Comparison of ENCODE assay signal across 12 cellular contexts in the genomic region with DNA sequence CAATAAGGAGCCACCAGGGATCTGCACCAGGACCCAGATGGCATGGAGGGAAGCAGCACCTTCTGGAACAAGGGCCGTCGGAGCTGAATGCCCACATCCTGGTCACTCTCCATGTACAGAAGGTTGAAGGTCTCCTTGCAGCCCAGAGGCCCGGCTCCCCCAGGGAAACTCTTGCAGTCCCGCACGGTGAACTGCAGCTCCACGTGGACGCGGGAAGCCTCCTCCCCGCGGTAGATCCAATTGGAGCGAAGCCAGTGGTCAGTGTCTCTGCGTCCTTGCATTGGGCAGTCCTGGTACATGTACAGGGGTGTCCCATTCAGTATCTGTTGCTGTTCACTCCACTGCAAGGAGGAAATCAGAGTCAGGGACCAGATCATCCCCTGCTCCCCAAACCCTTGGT. TPM values are rescaled to one million over a fixed set of nuclear protein-coding genes. Genes with fewer than 3 reads are reported as not detected.
DNase-seq lines count a peak whose midpoint lies in the region; ATAC-seq and TF ChIP-seq lines count a peak whose summit lies in the region.
"Had no signal": no experiment of that assay in that cellular context is flagged by ENCODE, and none has a peak within 500 bp of the region (broad histone marks: within the 10 kb centered on the region; RNA-seq: fewer than 3 reads in every experiment).

No MANE protein-coding gene starts in this region.

- no peak overlapping the region for H4K8ac ChIP-seq in trophoblast cell (ENCODE audit: low read depth, low read length)

- H3K14ac ChIP-seq in trophoblast cell (ENCODE audit: low read length) = no peak overlapping the region

- no peak for TF ChIP-seq POLR2A in Peyer's patch (IDR thresholded peaks at IDR 0.05)

- peaks cover 70% of the 10 kb centered on the region for H3K36me3 Mint-ChIP-seq in endodermal cell (ENCODE audit: low read depth)

- peaks cover 0 to 30% (median 0%) of the 10 kb centered on the region in 3 donors for H3K36me3 ChIP-seq in Peyer's patch
- peaks cover 47 to 55% of the 10 kb centered on the region in 2 experiments for H3K36me3 ChIP-seq in trophoblast cell (ENCODE audit: control insufficient read depth in 1 of 2, insufficient read depth in 2 of 2, low read length in 2 of 2)
- peaks cover 8% of the 10 kb centered on the region for H3K36me3 ChIP-seq in endodermal cell (ENCODE audit: control insufficient read depth, insufficient read depth, low read length)
- H3K36me3 ChIP-seq: BE2C had no signal

- H3K79me2 ChIP-seq in trophoblast cell (ENCODE audit: control insufficient read depth, insufficient read depth, low read length, poor library complexity) = no peaks in the 10 kb centered on the region

- no peak overlapping the region for H4K91ac ChIP-seq in trophoblast cell (ENCODE audit: low read depth, low read length)

- H2AK5ac ChIP-seq in trophoblast cell (ENCODE audit: low read length) = no peak overlapping the region

- H3K4me1 Mint-ChIP-seq in endodermal cell = peaks cover 15% of the 10 kb centered on the region

- H2AFZ ChIP-seq in trophoblast cell (ENCODE audit: insufficient read depth, low read length, poor library complexity) = no peak overlapping the region

- H2BK5ac ChIP-seq in trophoblast cell (ENCODE audit: low read depth, low read length, poor library complexity) = no peak overlapping the region

- H3K27ac ChIP-seq in Peyer's patch = no peak overlapping the region
- H3K27ac ChIP-seq in trophoblast cell (ENCODE audit: low read depth, low read length) = no peak overlapping the region
- no peak overlapping the region for H3K27ac ChIP-seq in endodermal cell (ENCODE audit: low read depth, low read length)
- H3K27ac ChIP-seq: A549, C4-2B had no signal

- DNase-seq in left ventricle myocardium superior (peak; percentile 23), left cardiac atrium (no peak), Peyer's patch (peak in 2 of 3 donors; percentile 35 to 43), trophoblast cell (no peak), SW480 (ENCODE audit: low spot score) (no peak), endodermal cell (no peak)
- DNase-seq: BE2C, DMS53, GF-D8 had no signal

- H4K12ac ChIP-seq in trophoblast cell (ENCODE audit: low read depth, low read length) = no peak overlapping the region

- H3K9ac ChIP-seq in trophoblast cell (ENCODE audit: low read length) (no peak overlapping the region), endodermal cell (ENCODE audit: extremely low read depth, low read length, poor library complexity, severe bottlenecking) (no peak overlapping the region)

- intact Hi-C loops in left ventricle myocardium superior (cut with micrococcal nuclease) (no loop called here), left cardiac atrium (cut with DNase I) (no loop called here)

- H3K4me2 ChIP-seq in trophoblast cell (ENCODE audit: low read length) = no peak overlapping the region
- H3K4me2 ChIP-seq: A549 had no signal

- no CpG with 5 or more reads among the region's 12 CpGs for WGBS in trophoblast cell (ENCODE audit: extremely low coverage, insufficient coverage, insufficient read length)
- 95 to 97% methylated on average over 9 to 12 of the region's 12 CpGs for WGBS in endodermal cell (ENCODE audit: insufficient coverage in 1 of 2, insufficient read length in 1 of 2), 2 experiments

- H3K4ac ChIP-seq in trophoblast cell (ENCODE audit: low read depth, low read length) = no peak overlapping the region

- no peaks in the 10 kb centered on the region for H3K9me3 Mint-ChIP-seq in endodermal cell

- H3K27me3 ChIP-seq in Peyer's patch = no peaks in the 10 kb centered on the region
- H3K27me3 ChIP-seq in trophoblast cell (ENCODE audit: insufficient read depth, low read length) = no peaks in the 10 kb centered on the region
- no peaks in the 10 kb centered on the region for H3K27me3 ChIP-seq in endodermal cell (ENCODE audit: control insufficient read depth, insufficient read depth, low read length, poor library complexity, severe bottlenecking)

- H3K4me1 ChIP-seq in Peyer's patch = peaks cover 0 to 19% (median 0%) of the 10 kb centered on the region in 4 donors
- peaks cover 4 to 6% of the 10 kb centered on the region in 2 experiments for H3K4me1 ChIP-seq in trophoblast cell (ENCODE audit: control insufficient read depth in 1 of 2, insufficient read depth in 2 of 2, low read length in 2 of 2)
- H3K4me1 ChIP-seq in endodermal cell (ENCODE audit: control insufficient read depth, insufficient read depth, low read length) = peaks cover 9% of the 10 kb centered on the region
- H3K4me1 ChIP-seq: A549, BE2C had no signal

- peak overlapping the region; percentile 36 for H3K18ac ChIP-seq in trophoblast cell (ENCODE audit: low read length)

- no peak overlapping the region for H3K4me3 Mint-ChIP-seq in endodermal cell

- no peaks in the 10 kb centered on the region for H3K9me3 ChIP-seq in Peyer's patch
- H3K9me3 ChIP-seq in trophoblast cell (ENCODE audit: insufficient read depth, low read depth, low read length) = no peaks in the 10 kb centered on the region
- no peaks in the 10 kb centered on the region for H3K9me3 ChIP-seq in endodermal cell (ENCODE audit: control insufficient read depth, low read length)
- H3K9me3 ChIP-seq: A549, BE2C had no signal

- no peaks in the 10 kb centered on the region for H3K27me3 Mint-ChIP-seq in endodermal cell (ENCODE audit: insufficient read depth)

- ATAC-seq in left ventricle myocardium superior = no peak
- ATAC-seq in left cardiac atrium = no peak
- ATAC-seq: A549 had no signal

- no peak overlapping the region for H3K23ac ChIP-seq in trophoblast cell (ENCODE audit: low read length)

- no peak overlapping the region for H3K27ac Mint-ChIP-seq in endodermal cell

- no peak overlapping the region for H2BK120ac ChIP-seq in trophoblast cell (ENCODE audit: insufficient read depth, low read length, poor library complexity)

- no peak overlapping the region for H2BK12ac ChIP-seq in trophoblast cell (ENCODE audit: low read length)

- H3K4me3 ChIP-seq in Peyer's patch (no peak overlapping the region), trophoblast cell (ENCODE audit: low read depth, low read length) (no peak overlapping the region), endodermal cell (ENCODE audit: low read length) (no peak overlapping the region)
- H3K4me3 ChIP-seq: A549 had no signal

- H3K79me1 ChIP-seq in trophoblast cell (ENCODE audit: low read length) = no peaks in the 10 kb centered on the region

- TF ChIP-seq CTCF in Peyer's patch (IDR thresholded peaks at IDR 0.05) (no peak), endodermal cell (conservative IDR thresholded peaks at IDR 0.05) (no peak)

RNA-seq across cellular contexts. Expression of gene EPHA1, which starts 7.4 kb away (rescaled TPM):
- total RNA-seq in left ventricle myocardium superior (not detected), left cardiac atrium (under 1 TPM; 0.16 to 0.71 TPM), Peyer's patch (10 to 100 TPM; 52.5 to 81.3 (median 63.9) TPM), endodermal cell (100 to 1,000 TPM in 1 of 2 donors, 10 to 100 TPM in 1; 70.0 to 103 TPM)
- 26.1 and 27.4 TPM in 2 replicates for polyA plus RNA-seq in trophoblast cell (2013)
- 8.4 TPM for polyA plus RNA-seq in endodermal cell (2013, experiment 1 of 2)
- 5.8 TPM for polyA plus RNA-seq in endodermal cell (2013, experiment 2 of 2)
- polyA plus RNA-seq: A549 had no signal

RNA-seq across cellular contexts. Expression of gene ZYX, which starts 20.1 kb away (rescaled TPM):
- total RNA-seq in left ventricle myocardium superior (73.9 TPM), left cardiac atrium (100 to 1,000 TPM in 1 of 2 donors, 10 to 100 TPM in 1; 79.1 to 156 TPM), Peyer's patch (10 to 100 TPM; 47.0 to 88.0 (median 55.9) TPM), endodermal cell (100 to 1,000 TPM; 127 to 161 TPM)
- polyA plus RNA-seq in trophoblast cell (2013) = 275 TPM in 2 replicates
- 116 TPM for polyA plus RNA-seq in endodermal cell (2013, experiment 1 of 2)
- 102 TPM for polyA plus RNA-seq in endodermal cell (2013, experiment 2 of 2)

RNA-seq across cellular contexts. Expression of gene FAM131B, which starts 38.8 kb away (rescaled TPM):
- total RNA-seq in left ventricle myocardium superior (0.57 TPM), left cardiac atrium (under 1 TPM; 0.29 to 0.97 TPM), Peyer's patch (under 1 TPM in 3 of 4 donors, not detected in 1; 0.66 to 0.83 (median 0.80) TPM), endodermal cell (1 to 10 TPM; 1.9 to 3.6 TPM)
- polyA plus RNA-seq in trophoblast cell (2013) = 0.22 and 0.28 TPM in 2 replicates
- 26.5 TPM for polyA plus RNA-seq in endodermal cell (2013, experiment 1 of 2)
- polyA plus RNA-seq in endodermal cell (2013, experiment 2 of 2) = 21.7 TPM

RNA-seq across cellular contexts. Expression of gene TAS2R60, which starts 42.0 kb away (rescaled TPM):
- total RNA-seq in left ventricle myocardium superior (not detected), left cardiac atrium (not detected), Peyer's patch (1 to 10 TPM in 1 of 4 donors, not detected in 3; 1.3 TPM), endodermal cell (under 1 TPM in 1 of 2 donors, not detected in 1; 0.37 TPM)
- not detected in 2 replicates for polyA plus RNA-seq in trophoblast cell (2013)
- not detected for polyA plus RNA-seq in endodermal cell (2013, experiment 1 of 2)
- polyA plus RNA-seq in endodermal cell (2013, experiment 2 of 2) = not detected
- polyA plus RNA-seq: A549, AG04450 had no signal

Comparison
In these comparisons a context has a peak if more than half of its experiments do, and no peak if none do; other contexts are left out.
1. DNase-seq: peak in left ventricle myocardium superior (single experiment) and Peyer's patch (2 of 3); none in left cardiac atrium (single experiment), trophoblast cell (0 of 2), SW480 (single experiment) and endodermal cell (single experiment).
2. RNA of gene EPHA1, which starts 7.4 kb away (total RNA-seq): 70.0 to 103 TPM in endodermal cell and 52.5 to 81.3 TPM in Peyer's patch; 0.16 to 0.71 TPM in left cardiac atrium and not detected in left ventricle myocardium superior (single experiment); every median in the first group is over 10 times any median in the second.